Comparison of ENCODE assay signal across 10 cellular contexts in genomic region chr3:99575683-99576082, GRCh38.
"Had no signal": no experiment of that assay in that cellular context is flagged by ENCODE, and none has a peak within 500 bp of the region (broad histone marks: within the 10 kb centered on the region; RNA-seq: fewer than 3 reads in every experiment).

No MANE protein-coding gene starts in this region.

- H3K4me3 Mint-ChIP-seq: IgD-negative memory B cell had no signal

- H3K27ac Mint-ChIP-seq: IgD-negative memory B cell had no signal

- H3K27ac ChIP-seq: HL-60, KMS-11 had no signal

- H3K36me3 Mint-ChIP-seq: IgD-negative memory B cell had no signal

- ATAC-seq: HepG2, K562 had no signal

- DNase-seq: IMR-90, Karpas-422, KBM-7, KG1 had no signal

- H3K9ac ChIP-seq: KMS-11 had no signal

- H3K4me1 Mint-ChIP-seq: IgD-negative memory B cell had no signal

- H3K27me3 Mint-ChIP-seq: IgD-negative memory B cell had no signal

- H3K4me3 ChIP-seq: K562 had no signal

- FAIRE-seq: HepG2, HTR-8/SVneo, K562 had no signal
